ENCODE assay signal across 11 cellular contexts in the genomic region with DNA sequence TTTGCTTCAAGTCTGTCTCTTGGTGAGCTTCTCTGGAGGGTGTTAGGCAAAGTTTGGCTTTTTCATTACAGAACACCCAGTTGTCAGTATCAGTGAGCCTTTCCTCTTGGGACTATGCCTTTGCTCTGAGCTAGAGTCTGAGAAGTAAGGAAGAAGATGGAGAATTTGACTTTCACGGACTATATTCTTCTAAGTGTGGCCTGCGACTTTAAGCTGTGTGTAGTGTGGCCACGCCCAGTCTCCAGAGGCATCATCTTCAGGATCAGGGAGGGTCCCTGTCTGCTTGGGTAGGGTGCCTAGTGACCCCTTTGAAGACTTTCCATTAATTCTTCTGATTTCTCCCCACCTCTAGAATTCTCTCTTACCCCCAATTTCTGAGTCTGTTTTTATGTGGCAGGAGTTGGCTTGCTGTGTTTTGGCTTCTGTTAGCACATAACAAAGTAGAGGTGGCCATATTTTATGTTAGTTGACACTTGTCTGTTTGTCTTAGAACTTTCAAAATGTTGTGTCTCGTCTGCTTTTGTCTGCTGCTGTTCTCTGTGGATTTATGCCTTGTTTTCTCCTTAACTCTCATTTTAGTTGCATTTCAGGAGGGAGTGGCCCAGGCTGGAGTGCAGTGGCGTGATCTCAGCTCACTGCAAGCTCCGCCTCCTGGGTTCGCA.
"Had no signal": no experiment of that assay in that cellular context is flagged by ENCODE, and none has a peak within 500 bp of the region (broad histone marks: within the 10 kb centered on the region; RNA-seq: fewer than 3 reads in every experiment).

No MANE protein-coding gene starts in this region.

- H3K4me3 Mint-ChIP-seq: neural progenitor cell; T-helper 1 cell treated with Interleukin-12 subunit alpha and Interleukin-12 subunit beta and Interleukin-4 antibody, amounts not matched to agents 30 μg/mL and 1 μg/mL, for 36 hours had no signal

- H3K27ac Mint-ChIP-seq: neural progenitor cell; T-helper 1 cell treated with Interleukin-12 subunit alpha and Interleukin-12 subunit beta and Interleukin-4 antibody, amounts not matched to agents 30 μg/mL and 1 μg/mL, for 36 hours had no signal

- H3K9ac ChIP-seq: neural progenitor cell had no signal

- DNase-seq: activated naive CD4-positive, alpha-beta T cell; colonic mucosa; effector CD4-positive, alpha-beta T cell; islet precursor cell; left ventricle myocardium superior; stimulated activated CD4-positive, alpha-beta T cell treated with anti-CD3 and anti-CD28 coated beads, Interleukin-4, amount 100 ng/mL, for 4 hours; transverse colon had no signal

- H3K4me1 ChIP-seq: colonic mucosa, neural progenitor cell had no signal

- H3K4me1 Mint-ChIP-seq: neural progenitor cell had no signal

- H3K4me3 ChIP-seq: colonic mucosa, neural progenitor cell, skin epidermis, transverse colon had no signal

- FAIRE-seq: frontal cortex had no signal

- H3K9me3 ChIP-seq: colonic mucosa, transverse colon had no signal

- H2AFZ ChIP-seq: neural progenitor cell had no signal

- H3K36me3 ChIP-seq: colonic mucosa, neural progenitor cell had no signal

- H3K4me2 ChIP-seq: neural progenitor cell had no signal

- H3K27me3 ChIP-seq: colonic mucosa, neural progenitor cell, transverse colon had no signal

- H3K27ac ChIP-seq: colonic mucosa, neural progenitor cell, skin epidermis, transverse colon had no signal
